Comparison of ENCODE assay signal across 27 cellular contexts in the genomic region with DNA sequence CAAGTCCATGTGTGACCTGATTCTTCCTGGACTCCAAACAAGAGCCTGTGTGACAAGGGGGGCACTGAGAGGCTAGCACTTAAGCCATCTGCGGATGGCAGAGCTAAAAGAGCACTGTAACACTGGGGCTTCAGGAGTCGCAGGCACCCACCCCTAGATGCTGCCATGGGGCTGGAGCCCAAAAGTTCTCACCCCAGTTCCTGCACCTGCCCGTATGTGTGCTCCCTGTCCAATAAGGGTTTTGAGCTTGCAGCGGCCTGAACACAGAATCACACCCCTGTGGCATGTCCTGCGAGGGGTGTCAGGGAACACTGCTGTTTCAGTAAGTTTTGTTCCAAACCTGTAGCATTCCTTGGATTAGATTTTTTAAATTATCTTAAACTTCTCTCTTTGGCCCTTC.
"Had no signal": no experiment of that assay in that cellular context is flagged by ENCODE, and none has a peak within 500 bp of the region (broad histone marks: within the 10 kb centered on the region; RNA-seq: fewer than 3 reads in every experiment).

No MANE protein-coding gene starts in this region.

- H3K36me3 ChIP-seq: colonic mucosa had no signal

- H3K9me3 ChIP-seq: colonic mucosa, esophagus squamous epithelium, gastrocnemius medialis, gastroesophageal sphincter had no signal

- FAIRE-seq: colon, endometrium, endothelial cell of umbilical vein, frontal cortex had no signal

- H3K4me3 Mint-ChIP-seq: dendritic cell treated with granulocyte-macrophage colony-stimulating factor and Interleukin-4, amounts not matched to agents 40 ng/mL and 50 ng/mL, for 4 days; effector memory CD8-positive, alpha-beta T cell; endodermal cell had no signal

- H3K4me3 ChIP-seq: colonic mucosa, coronary artery, dorsolateral prefrontal cortex, esophagus muscularis mucosa, esophagus squamous epithelium, gastrocnemius medialis, gastroesophageal sphincter, heart left ventricle had no signal

- H3K27me3 Mint-ChIP-seq: dendritic cell treated with granulocyte-macrophage colony-stimulating factor and Interleukin-4, amounts not matched to agents 40 ng/mL and 50 ng/mL, for 4 days; effector memory CD8-positive, alpha-beta T cell had no signal

- H3K27ac ChIP-seq: colonic mucosa, coronary artery, dorsolateral prefrontal cortex, epithelial cell of prostate, esophagus muscularis mucosa, esophagus squamous epithelium, foreskin keratinocyte, gastrocnemius medialis, gastroesophageal sphincter, heart left ventricle had no signal

- H3K27ac Mint-ChIP-seq: dendritic cell treated with granulocyte-macrophage colony-stimulating factor and Interleukin-4, amounts not matched to agents 40 ng/mL and 50 ng/mL, for 4 days; effector memory CD8-positive, alpha-beta T cell; endodermal cell had no signal

- DNase-seq: colonic mucosa; cortex of kidney; dermis blood vessel endothelial cell; dorsolateral prefrontal cortex; effector CD4-positive, alpha-beta T cell; effector CD8-positive, alpha-beta T cell; effector memory CD4-positive, alpha-beta T cell; effector memory CD8-positive, alpha-beta T cell; endodermal cell; erythroblast; esophagus squamous epithelium; foreskin fibroblast; foreskin keratinocyte; foreskin melanocyte; gastrocnemius medialis; glutamatergic neuron; heart left ventricle had no signal

- H3K4me1 ChIP-seq: colonic mucosa, esophagus muscularis mucosa, foreskin keratinocyte, gastrocnemius medialis, gastroesophageal sphincter, heart left ventricle had no signal

- H3K27me3 ChIP-seq: colonic mucosa, dorsolateral prefrontal cortex, esophagus muscularis mucosa, foreskin keratinocyte, gastrocnemius medialis, gastroesophageal sphincter, heart left ventricle had no signal

- H3K9me3 Mint-ChIP-seq: dendritic cell treated with granulocyte-macrophage colony-stimulating factor and Interleukin-4, amounts not matched to agents 40 ng/mL and 50 ng/mL, for 4 days; effector memory CD8-positive, alpha-beta T cell had no signal

- ATAC-seq: effector memory CD8-positive, alpha-beta T cell; esophagus mucosa; foreskin keratinocyte; gastrocnemius medialis; gastroesophageal sphincter had no signal
